In genomic region chr5:77644443-77645157, GRCh38 we compare ENCODE assay signal across 1 cellular context.
TF ChIP-seq lines count a peak whose summit lies in the region.

No MANE protein-coding gene starts in this region.

TF ChIP-seq in HEK293, 187 proteins besides CTCF, POLR2A, EP300 and RAD21 (continued from another document and continues in another):
- TF ChIP-seq BCL11B (tag by site-specific recombination; IDR thresholded peaks at IDR 0.05; ENCODE audit: low read depth) (no peak; the same call in 1 of the 2 replicates), ZNF514 (tag by site-specific recombination; IDR thresholded peaks at IDR 0.05) (0 out of 2 replicates have a peak, but pooled peaks have one; percentile 62), HOXC10 (CRISPR knock-in tag; IDR thresholded peaks at IDR 0.05) (no peak), GLIS1 (tag by site-specific recombination; IDR thresholded peaks at IDR 0.05) (peak; percentile 30; the same call in 1 of the 2 replicates), ZNF692 (tag by site-specific recombination; IDR thresholded peaks at IDR 0.05) (no peak; the same call in 1 of the 2 replicates), ZNF266 (tag by site-specific recombination; IDR thresholded peaks at IDR 0.05; ENCODE audit: low read depth) (peak; percentile 54; the same call in 1 of the 2 replicates), EGR2 (tag by site-specific recombination; IDR thresholded peaks at IDR 0.05; ENCODE audit: low read depth) (no peak), ZNF18 (tag by site-specific recombination; IDR thresholded peaks at IDR 0.05) (no peak), ZNF274 (IDR thresholded peaks at IDR 0.05; ENCODE audit: low read length) (no peak), ZNF274 (tag by site-specific recombination; IDR thresholded peaks at IDR 0.05; ENCODE audit: borderline replicate concordance) (no peak), ZNF138 (tag by site-specific recombination; IDR thresholded peaks at IDR 0.05; ENCODE audit: borderline replicate concordance) (no peak), ZEB2 (tag by site-specific recombination; IDR thresholded peaks at IDR 0.05) (peak; percentile 29; the same call in 1 of the 2 replicates), ZSCAN23 (tag by site-specific recombination; IDR thresholded peaks at IDR 0.05) (peak; percentile 53; the same call in 1 of the 2 replicates), ZNF629 (tag by site-specific recombination; IDR thresholded peaks at IDR 0.05) (no peak), ZSCAN30 (tag by site-specific recombination; IDR thresholded peaks at IDR 0.05) (no peak), ZNF19 (tag by site-specific recombination; IDR thresholded peaks at IDR 0.05; ENCODE audit: low read depth) (no peak), ELK4 (IDR thresholded peaks at IDR 0.05; ENCODE audit: borderline replicate concordance, low read depth, low read length) (no peak), ZBTB7A (tag by site-specific recombination; IDR thresholded peaks at IDR 0.05; ENCODE audit: low read depth) (peak; percentile 73; the same call in 1 of the 2 replicates), ZNF792 (tag by site-specific recombination; IDR thresholded peaks at IDR 0.05) (no peak), ZNF184 (tag by site-specific recombination; IDR thresholded peaks at IDR 0.05) (no peak), ZNF404 (tag by site-specific recombination; IDR thresholded peaks at IDR 0.05) (no peak), ZSCAN18 (tag by site-specific recombination; IDR thresholded peaks at IDR 0.05) (peak; percentile 88; the same call in 1 of the 2 replicates), ZNF837 (tag by site-specific recombination; IDR thresholded peaks at IDR 0.05) (no peak), WT1 (tag by site-specific recombination; IDR thresholded peaks at IDR 0.05) (no peak), ZNF223 (tag by site-specific recombination; IDR thresholded peaks at IDR 0.05) (no peak), ZNF571 (tag by site-specific recombination; IDR thresholded peaks at IDR 0.05) (no peak), ZNF654 (tag by site-specific recombination; IDR thresholded peaks at IDR 0.05; ENCODE audit: low read depth) (no peak), ZNF513 (tag by site-specific recombination; IDR thresholded peaks at IDR 0.05) (no peak), ZBTB48 (tag by site-specific recombination; IDR thresholded peaks at IDR 0.05) (peak; percentile 40; the same call in 1 of the 2 replicates), BCL11A (tag by site-specific recombination; IDR thresholded peaks at IDR 0.05; ENCODE audit: low read depth) (no peak; the same call in 1 of the 2 replicates), ZBTB21 (tag by site-specific recombination; IDR thresholded peaks at IDR 0.05) (0 out of 2 replicates have a peak, but pooled peaks have one; percentile 26), ZNF239 (tag by site-specific recombination; IDR thresholded peaks at IDR 0.05) (no peak), ATF2 (tag by site-specific recombination; IDR thresholded peaks at IDR 0.05; ENCODE audit: low read depth) (no peak), ZSCAN16 (tag by site-specific recombination; IDR thresholded peaks at IDR 0.05) (no peak), ZNF501 (tag by site-specific recombination; IDR thresholded peaks at IDR 0.05) (peak; percentile 87), ZNF777 (tag by site-specific recombination; IDR thresholded peaks at IDR 0.05; ENCODE audit: borderline replicate concordance) (peak; percentile 85), ZNF449 (tag by site-specific recombination; IDR thresholded peaks at IDR 0.05) (no peak), SP7 (tag by site-specific recombination; IDR thresholded peaks at IDR 0.05) (peak; percentile 36; the same call in 1 of the 2 replicates), ZNF561 (tag by site-specific recombination; IDR thresholded peaks at IDR 0.05; ENCODE audit: borderline replicate concordance) (no peak), ZNF560 (tag by site-specific recombination; IDR thresholded peaks at IDR 0.05; ENCODE audit: borderline replicate concordance) (no peak), HIC1 (tag by site-specific recombination; IDR thresholded peaks at IDR 0.05) (no peak), SCRT2 (tag by site-specific recombination; IDR thresholded peaks at IDR 0.05) (no peak), PRDM4 (tag by site-specific recombination; IDR thresholded peaks at IDR 0.05) (peak; percentile 42; the same call in 1 of the 2 replicates), OSR2 (tag by site-specific recombination; IDR thresholded peaks at IDR 0.05) (no peak)
